8 cellular contexts compared by ENCODE assay signal in the genomic region with DNA sequence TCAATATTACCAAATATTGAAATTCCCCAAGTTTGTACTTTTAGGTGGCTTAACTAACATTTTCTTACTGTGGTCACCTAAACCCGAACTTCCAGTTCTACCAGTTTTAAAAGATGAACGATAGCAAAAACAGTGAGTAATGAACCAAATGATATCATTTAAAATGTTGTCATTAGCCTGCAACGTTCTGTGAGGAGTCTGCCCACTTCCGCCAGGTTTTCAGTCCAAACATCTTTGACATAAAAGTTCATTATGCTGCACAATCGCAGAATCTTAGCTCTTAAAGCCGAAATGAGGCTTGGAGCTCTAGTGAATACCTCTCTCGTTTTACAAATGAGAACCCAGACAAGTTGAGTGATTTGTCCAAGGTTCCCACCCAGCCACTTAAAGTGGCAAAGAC. TPM values are rescaled to one million over a fixed set of nuclear protein-coding genes. Genes with fewer than 3 reads are reported as not detected.
DNase-seq lines count a peak whose midpoint lies in the region; ATAC-seq and TF ChIP-seq lines count a peak whose summit lies in the region.

No MANE protein-coding gene starts in this region.

- TF ChIP-seq RAD21 in neural cell (conservative IDR thresholded peaks at IDR 0.05): no peak

- peaks cover 5% of the 10 kb centered on the region for H3K79me2 ChIP-seq in neural cell (replicated peaks; ENCODE audit: insufficient read depth, low read length)

- no peaks in the 10 kb centered on the region for H3F3A ChIP-seq in neural cell (ENCODE audit: insufficient read depth, low read length, poor library complexity, severe bottlenecking)

- H3K27me3 ChIP-seq in GM06990 (replicated peaks; ENCODE audit: control insufficient read depth, insufficient read depth, low read length) (no peaks in the 10 kb centered on the region), neural cell (ENCODE audit: insufficient read depth, low read depth, low read length) (no peaks in the 10 kb centered on the region)

- peak overlapping the region; percentile 70 for H3K4me3 ChIP-seq in GM06990 (replicated peaks; ENCODE audit: low read depth, low read length)
- H3K4me3 ChIP-seq in neural cell (ENCODE audit: low read length): peak overlapping the region; percentile 81

- peaks cover 0 to 4% of the 10 kb centered on the region in 2 donors for H3K4me1 Mint-ChIP-seq in effector memory CD8-positive, alpha-beta T cell (ENCODE audit: low read depth in 2 of 2)

- peaks cover 28% of the 10 kb centered on the region for H3K36me3 Mint-ChIP-seq in effector memory CD8-positive, alpha-beta T cell (ENCODE audit: insufficient read depth)

- no peak for TF ChIP-seq CTCF in GM06990 (IDR thresholded peaks at IDR 0.05; ENCODE audit: insufficient read depth, low read length, poor library complexity, severe bottlenecking)
- TF ChIP-seq CTCF in neural cell (IDR thresholded peaks at IDR 0.05; ENCODE audit: poor library complexity, severe bottlenecking): no peak

- DNase-seq in GM06990 (ENCODE audit: extremely low read depth, insufficient read length) (no peak), OCI-M1 (lab: John Stamatoyannopoulos, UW) (peak; percentile 16), ecto neural progenitor cell (ENCODE audit: low spot score) (no peak), activated gamma-delta T cell treated with Interleukin-2 at 50 U/mL for 16 hours (no peak)
- peak in 2 of 3 experiments; percentile 11 to 15 for DNase-seq in effector memory CD8-positive, alpha-beta T cell

- H2AFZ ChIP-seq in neural cell (ENCODE audit: low read depth, low read length): no peak overlapping the region

- no peaks in the 10 kb centered on the region for H3K9me3 Mint-ChIP-seq in effector memory CD8-positive, alpha-beta T cell

- H3K9me2 ChIP-seq in neural cell (ENCODE audit: insufficient read depth, low read length): no peaks in the 10 kb centered on the region

- H3K4me3 Mint-ChIP-seq in effector memory CD8-positive, alpha-beta T cell: peak overlapping the region; percentile 87 to 91

- peak overlapping the region; percentile 94 to 97 for H3K27ac Mint-ChIP-seq in effector memory CD8-positive, alpha-beta T cell

- H3K9me3 ChIP-seq in neural cell (ENCODE audit: low read length): no peaks in the 10 kb centered on the region

- H3K36me3 ChIP-seq in GM06990 (ENCODE audit: control insufficient read depth, insufficient read depth, low read length): no peaks in the 10 kb centered on the region
- no peaks in the 10 kb centered on the region for H3K36me3 ChIP-seq in neural cell (ENCODE audit: insufficient read depth, low read length)

- H3K4me2 ChIP-seq in neural cell (ENCODE audit: low read length): peak overlapping the region; percentile 62

- no peaks in the 10 kb centered on the region for H4K20me1 ChIP-seq in neural cell (ENCODE audit: insufficient read depth)

- no peak for ATAC-seq in effector memory CD8-positive, alpha-beta T cell (replicated peaks)
- ATAC-seq in GM18868 (IDR thresholded peaks at IDR 0.05; ENCODE audit: unreplicated experiment): no peak
- no peak for ATAC-seq in HG03354 (IDR thresholded peaks at IDR 0.05; ENCODE audit: poor library complexity, severe bottlenecking, unreplicated experiment)

- no peak overlapping the region for H3K27ac ChIP-seq in neural cell (ENCODE audit: low read length)

- peak overlapping the region; percentile 73 for H3K9ac ChIP-seq in neural cell (ENCODE audit: low read length)

- no peak for TF ChIP-seq EP300 in neural cell (conservative IDR thresholded peaks at IDR 0.05; ENCODE audit: poor library complexity, severe bottlenecking)

- H3K27me3 Mint-ChIP-seq in effector memory CD8-positive, alpha-beta T cell: peaks cover 8 to 10% of the 10 kb centered on the region in 2 donors

TF ChIP-seq in neural cell, 6 proteins besides CTCF, POLR2A, EP300 and RAD21:
- TF ChIP-seq EZH2 (IDR thresholded peaks at IDR 0.05; ENCODE audit: borderline replicate concordance, insufficient read depth, low read length, poor library complexity, severe bottlenecking) (no peak), TAF1 (IDR thresholded peaks at IDR 0.05; ENCODE audit: low read depth) (no peak), POLR2AphosphoS5 (IDR thresholded peaks at IDR 0.05) (no peak), MXI1 (conservative IDR thresholded peaks at IDR 0.05; ENCODE audit: poor library complexity, severe bottlenecking) (no peak), SMC3 (conservative IDR thresholded peaks at IDR 0.05; ENCODE audit: poor library complexity) (no peak)
- TF ChIP-seq, protein P1, sequence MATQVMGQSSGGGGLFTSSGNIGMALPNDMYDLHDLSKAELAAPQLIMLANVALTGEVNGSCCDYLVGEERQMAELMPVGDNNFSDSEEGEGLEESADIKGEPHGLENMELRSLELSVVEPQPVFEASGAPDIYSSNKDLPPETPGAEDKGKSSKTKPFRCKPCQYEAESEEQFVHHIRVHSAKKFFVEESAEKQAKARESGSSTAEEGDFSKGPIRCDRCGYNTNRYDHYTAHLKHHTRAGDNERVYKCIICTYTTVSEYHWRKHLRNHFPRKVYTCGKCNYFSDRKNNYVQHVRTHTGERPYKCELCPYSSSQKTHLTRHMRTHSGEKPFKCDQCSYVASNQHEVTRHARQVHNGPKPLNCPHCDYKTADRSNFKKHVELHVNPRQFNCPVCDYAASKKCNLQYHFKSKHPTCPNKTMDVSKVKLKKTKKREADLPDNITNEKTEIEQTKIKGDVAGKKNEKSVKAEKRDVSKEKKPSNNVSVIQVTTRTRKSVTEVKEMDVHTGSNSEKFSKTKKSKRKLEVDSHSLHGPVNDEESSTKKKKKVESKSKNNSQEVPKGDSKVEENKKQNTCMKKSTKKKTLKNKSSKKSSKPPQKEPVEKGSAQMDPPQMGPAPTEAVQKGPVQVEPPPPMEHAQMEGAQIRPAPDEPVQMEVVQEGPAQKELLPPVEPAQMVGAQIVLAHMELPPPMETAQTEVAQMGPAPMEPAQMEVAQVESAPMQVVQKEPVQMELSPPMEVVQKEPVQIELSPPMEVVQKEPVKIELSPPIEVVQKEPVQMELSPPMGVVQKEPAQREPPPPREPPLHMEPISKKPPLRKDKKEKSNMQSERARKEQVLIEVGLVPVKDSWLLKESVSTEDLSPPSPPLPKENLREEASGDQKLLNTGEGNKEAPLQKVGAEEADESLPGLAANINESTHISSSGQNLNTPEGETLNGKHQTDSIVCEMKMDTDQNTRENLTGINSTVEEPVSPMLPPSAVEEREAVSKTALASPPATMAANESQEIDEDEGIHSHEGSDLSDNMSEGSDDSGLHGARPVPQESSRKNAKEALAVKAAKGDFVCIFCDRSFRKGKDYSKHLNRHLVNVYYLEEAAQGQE (IDR thresholded peaks at IDR 0.05; ENCODE audit: borderline replicate concordance): no peak

RNA-seq across cellular contexts. Expression of a gene that starts 0.8 kb away (rescaled TPM):
- polyA plus RNA-seq in neural cell: 17.5 and 20.7 TPM in 2 replicates
- polyA minus RNA-seq in neural cell: 21.4 and 23.9 TPM in 2 replicates

RNA-seq across cellular contexts. Expression of a gene that starts 19.1 kb away (rescaled TPM):
- not detected in 2 replicates for polyA plus RNA-seq in neural cell
- not detected in 2 replicates for polyA minus RNA-seq in neural cell

RNA-seq across cellular contexts. Expression of a gene that starts 49.7 kb away (rescaled TPM):
- polyA plus RNA-seq in neural cell: not detected in 2 replicates
- polyA minus RNA-seq in neural cell: not detected in 2 replicates

Comparison
In these comparisons a context has a peak if more than half of its experiments do, and no peak if none do; other contexts are left out.
1. DNase-seq: peak in OCI-M1 (single experiment) and effector memory CD8-positive, alpha-beta T cell (2 of 3); none in GM06990 (single experiment), ecto neural progenitor cell (single experiment) and activated gamma-delta T cell treated with Interleukin-2 at 50 U/mL for 16 hours (single experiment).